Comparison of ENCODE assay signal across 19 cellular contexts in the genomic region with DNA sequence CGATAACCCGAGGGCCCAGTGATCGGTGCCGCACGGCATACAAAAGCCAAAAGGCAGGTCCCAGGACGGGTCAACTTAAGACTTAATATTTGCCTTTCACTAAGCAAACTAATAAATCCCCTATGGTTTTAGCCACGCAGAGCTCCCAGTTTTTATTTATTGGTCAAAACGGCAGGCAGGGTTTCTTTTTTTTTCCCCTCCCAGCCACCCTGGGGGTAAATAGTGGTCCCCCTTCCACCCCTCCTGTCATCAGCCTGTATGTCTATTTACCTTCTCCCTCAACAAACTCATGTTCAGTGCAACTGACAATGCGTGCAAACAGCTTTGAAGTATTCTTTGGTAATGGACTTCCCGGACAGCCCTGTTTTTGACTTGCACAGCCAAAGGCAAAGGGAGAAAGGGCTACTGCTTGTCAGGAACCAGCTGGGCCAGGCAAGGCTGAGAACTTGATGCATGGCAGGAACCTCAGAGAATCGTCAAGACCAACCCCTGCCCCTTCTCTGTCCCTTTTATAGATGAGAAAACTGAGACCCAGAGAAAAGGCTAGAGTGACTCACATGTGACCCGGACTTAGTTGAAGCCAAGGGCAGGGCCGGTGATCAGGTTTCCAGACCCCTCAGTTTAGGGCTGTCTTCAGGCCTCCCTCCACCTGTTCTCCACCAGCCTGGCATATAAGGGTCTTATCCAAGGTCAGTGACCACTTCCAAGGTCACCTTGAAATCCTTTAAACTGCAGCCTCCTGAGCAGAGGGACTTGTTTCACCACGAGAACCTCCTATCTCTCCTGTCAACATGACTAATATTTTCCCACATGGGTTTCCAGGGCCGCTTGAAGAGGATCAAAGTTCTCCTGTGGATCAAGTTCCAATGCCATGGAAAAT.
DNase-seq lines count a peak whose midpoint lies in the region; ATAC-seq and TF ChIP-seq lines count a peak whose summit lies in the region.
"Had no signal": no experiment of that assay in that cellular context is flagged by ENCODE, and none has a peak within 500 bp of the region (broad histone marks: within the 10 kb centered on the region; RNA-seq: fewer than 3 reads in every experiment).

No MANE protein-coding gene starts in this region.

- no peaks in the 10 kb centered on the region for H3K27me3 Mint-ChIP-seq in Calu3 (ENCODE audit: unreplicated experiment)
- H3K27me3 Mint-ChIP-seq in glutamatergic neuron (ENCODE audit: unreplicated experiment): peaks cover 8% of the 10 kb centered on the region

- BruUV-seq in Calu3 (replicated peaks; lab: Mats Ljungman, UMichigan): no TSS peak

- peak; percentile 74 for ATAC-seq in body of pancreas
- ATAC-seq in HG03457 (IDR thresholded peaks at IDR 0.05; ENCODE audit: unreplicated experiment): no peak
- no peak for ATAC-seq in GM19452 (IDR thresholded peaks at IDR 0.05; ENCODE audit: unreplicated experiment)

- H3K9me3 Mint-ChIP-seq in Calu3 (ENCODE audit: low read depth, unreplicated experiment) (peaks cover 4% of the 10 kb centered on the region), glutamatergic neuron (ENCODE audit: unreplicated experiment) (peaks cover 2% of the 10 kb centered on the region)
- H3K9me3 Mint-ChIP-seq: T-helper 1 cell treated with Interleukin-12 subunit alpha and Interleukin-12 subunit beta and Interleukin-4 antibody, amounts not matched to agents 30 μg/mL and 1 μg/mL, for 36 hours had no signal

- DNase-seq in Calu3 (no peak), NCI-H2081 treated with DMSO at 0.1 percent for 48 hours (lab: John Stamatoyannopoulos, UW) (peak; percentile 22), body of pancreas (peak in 3 of 4 donors; percentile 63 to 76 (median 72)), prostate gland (ENCODE audit: low spot score) (peak; percentile 71), glutamatergic neuron (no peak)
- no peak for DNase-seq in activated naive CD4-positive, alpha-beta T cell (lab: John Stamatoyannopoulos, UW)
- DNase-seq: C1 segment of cervical spinal cord, COR-L47, GF-D8, GOT3, MV-4-11, NCI-H1436 treated with DMSO at 0.1 percent for 48 hours, NCI-H2227 treated with DMSO at 0.1 percent for 48 hours, NCI-H526, Right ventricle myocardium superior had no signal

- no peak for TF ChIP-seq POLR2A in body of pancreas (IDR thresholded peaks at IDR 0.05)
- TF ChIP-seq POLR2A in prostate gland (IDR thresholded peaks at IDR 0.05): no peak

- H3K27ac ChIP-seq in body of pancreas: peak overlapping the region; percentile 22 to 72 (median 32)
- H3K27ac ChIP-seq in prostate gland: peak overlapping the region; percentile 72 to 76

- TF ChIP-seq CTCF in Calu3 (IDR thresholded peaks at IDR 0.05; ENCODE audit: unreplicated experiment) (no peak), body of pancreas (IDR thresholded peaks at IDR 0.05) (no peak), prostate gland (IDR thresholded peaks at IDR 0.05) (no peak), glutamatergic neuron (IDR thresholded peaks at IDR 0.05; ENCODE audit: partially characterized antibody, unreplicated experiment) (no peak)

- H3K27ac Mint-ChIP-seq in Calu3 (ENCODE audit: unreplicated experiment) (peak overlapping the region; percentile 44), glutamatergic neuron (ENCODE audit: unreplicated experiment) (no peak overlapping the region)
- H3K27ac Mint-ChIP-seq: T-helper 1 cell treated with Interleukin-12 subunit alpha and Interleukin-12 subunit beta and Interleukin-4 antibody, amounts not matched to agents 30 μg/mL and 1 μg/mL, for 36 hours had no signal

- 48 to 55% methylated on average over 15 of the region's 15 CpGs for WGBS in body of pancreas, 2 donors
- WGBS in prostate gland: 57% methylated on average over 15 of the region's 15 CpGs

- no peak overlapping the region for H3K4me3 Mint-ChIP-seq in Calu3 (ENCODE audit: low read depth, unreplicated experiment)
- no peak overlapping the region for H3K4me3 Mint-ChIP-seq in glutamatergic neuron (ENCODE audit: unreplicated experiment)
- H3K4me3 Mint-ChIP-seq: IgD-negative memory B cell; T-helper 1 cell treated with Interleukin-12 subunit alpha and Interleukin-12 subunit beta and Interleukin-4 antibody, amounts not matched to agents 30 μg/mL and 1 μg/mL, for 36 hours had no signal

- H3K9me3 ChIP-seq in body of pancreas (no peaks in the 10 kb centered on the region), prostate gland (no peaks in the 10 kb centered on the region)

- CTCF ChIA-PET in Calu3 (lab: Charles Lee): no interaction called here

- peaks cover 71% of the 10 kb centered on the region for H3K36me3 Mint-ChIP-seq in Calu3 (ENCODE audit: insufficient read depth, unreplicated experiment)
- peaks cover 6% of the 10 kb centered on the region for H3K36me3 Mint-ChIP-seq in glutamatergic neuron (ENCODE audit: unreplicated experiment)
- H3K36me3 Mint-ChIP-seq: IgD-negative memory B cell had no signal

- peaks cover 19% of the 10 kb centered on the region for H3K4me1 ChIP-seq in body of pancreas
- H3K4me1 ChIP-seq in prostate gland (replicated peaks): peaks cover 12% of the 10 kb centered on the region

- intact Hi-C loops in Calu3 (cut with micrococcal nuclease; ENCODE audit: unreplicated experiment): no loop called here
- intact Hi-C loops in body of pancreas (cut with DNase I): no loop called here
- intact Hi-C loops in prostate gland (cut with DNase I): loop anchor here (10.0 kb wide), 1 partner anchor 45 kb away; no protein-coding TSS in a partner anchor

- peaks cover 59% of the 10 kb centered on the region for H3K4me1 Mint-ChIP-seq in Calu3 (ENCODE audit: low read depth, unreplicated experiment)
- no peaks in the 10 kb centered on the region for H3K4me1 Mint-ChIP-seq in glutamatergic neuron (ENCODE audit: low read depth, unreplicated experiment)
- H3K4me1 Mint-ChIP-seq: IgD-negative memory B cell had no signal

- H3K27me3 ChIP-seq in body of pancreas: no peaks in the 10 kb centered on the region
- no peaks in the 10 kb centered on the region for H3K27me3 ChIP-seq in prostate gland (replicated peaks; ENCODE audit: insufficient read depth)

- H3K36me3 ChIP-seq in body of pancreas (replicated peaks in 1 of 2; ENCODE audit: insufficient read depth in 1 of 2, low read depth in 2 of 2) (no peaks in the 10 kb centered on the region), prostate gland (no peaks in the 10 kb centered on the region)

- H3K4me3 ChIP-seq in body of pancreas (no peak overlapping the region), prostate gland (no peak overlapping the region)

Comparison
In these comparisons a context has a peak if more than half of its experiments do, and no peak if none do; other contexts are left out.
1. DNase-seq: peak in NCI-H2081 treated with DMSO at 0.1 percent for 48 hours (single experiment), body of pancreas (3 of 4) and prostate gland (single experiment); none in Calu3 (single experiment), glutamatergic neuron (single experiment) and activated naive CD4-positive, alpha-beta T cell (0 of 4).